Comparison of ENCODE assay signal across 8 cellular contexts in the genomic region with DNA sequence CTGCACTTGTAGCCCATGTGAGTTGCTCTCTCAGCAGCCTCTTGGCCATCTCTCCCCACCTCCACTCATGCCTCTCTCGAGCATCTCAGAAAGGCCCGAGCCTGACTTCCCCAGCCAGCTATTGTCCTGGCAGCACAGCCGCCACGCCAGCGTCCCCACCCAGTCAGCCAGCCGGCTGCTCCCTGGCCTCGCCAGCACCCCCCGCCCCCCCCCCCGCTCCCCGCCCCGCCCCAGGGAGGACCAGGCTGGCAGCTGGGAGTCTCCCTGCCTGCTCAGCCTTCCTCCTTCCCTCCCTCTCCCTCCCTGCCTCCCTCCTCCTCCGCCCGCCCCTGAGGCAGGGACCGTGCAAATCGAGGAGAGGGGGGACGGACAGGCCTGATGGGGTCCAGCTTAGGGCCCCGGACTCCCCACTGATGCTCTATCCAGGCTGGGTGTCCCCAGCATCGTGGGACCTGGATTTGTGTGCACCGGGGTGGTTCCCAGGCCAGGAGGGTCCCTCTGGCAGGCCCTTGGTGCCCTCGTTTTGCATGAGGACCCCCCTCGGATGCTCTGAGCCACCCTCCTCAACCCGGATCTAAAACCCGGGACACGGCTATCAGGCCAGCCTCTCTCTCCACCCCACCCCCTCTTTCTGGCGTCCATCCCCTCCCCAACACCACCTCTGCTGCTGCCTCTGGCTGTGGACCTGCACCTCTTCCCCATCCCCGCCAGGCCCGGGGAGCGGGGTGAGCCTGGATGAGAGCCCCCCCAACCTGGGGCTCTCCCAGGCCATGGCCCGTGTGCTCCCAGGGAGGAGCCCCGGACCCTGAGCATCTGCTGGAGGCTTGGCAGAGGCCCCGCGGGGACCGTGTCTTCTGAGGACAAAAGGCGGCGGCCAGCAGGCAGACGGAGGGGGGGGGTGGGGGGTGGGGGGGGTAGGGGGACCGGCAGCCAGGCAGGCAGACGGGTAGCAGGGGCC. TPM values are rescaled to one million over a fixed set of nuclear protein-coding genes. Genes with fewer than 3 reads are reported as not detected.
DNase-seq lines count a peak whose midpoint lies in the region; ATAC-seq, FAIRE-seq and TF ChIP-seq lines count a peak whose summit lies in the region.

TSS of gene GPR173 (plus strand) at position 621 of the 958 bp plus-strand sequence. CDS start 27,833 bp downstream, outside the sequence.

- H3K4me3 ChIP-seq in coronary artery (peak within 1 kb of the TSS; percentile 75), HepG2 (replicated peaks in 1 of 3; ENCODE audit: insufficient read depth in 1 of 3, low read depth in 2 of 3, low read length in 3 of 3) (peak within 1 kb of the TSS in 2 of 3 experiments; percentile 16 to 23; a peak in 2 of 6 replicates)

- no peak within 1 kb of the TSS for H3K4me2 ChIP-seq in HepG2 (ENCODE audit: low read depth, low read length)

- no TSS peak for BruUV-seq in HepG2 (replicated peaks; lab: Mats Ljungman, UMichigan)

- H3K9ac ChIP-seq in HepG2 (ENCODE audit: insufficient read depth, low read depth, low read length): no peak within 1 kb of the TSS

- TF ChIP-seq CTCF in coronary artery (IDR thresholded peaks at IDR 0.05): no peak
- no peak for TF ChIP-seq CTCF in HepG2 (CRISPR knock-in tag; IDR thresholded peaks at IDR 0.05)

- H3K79me2 ChIP-seq in HepG2 (ENCODE audit: insufficient read depth, low read length): no peaks in the 10 kb centered on the region

- TF ChIP-seq POLR2A in HepG2 (IDR thresholded peaks at IDR 0.05; ENCODE audit: insufficient read depth in 1 of 2, low read depth in 2 of 2, low read length in 2 of 2): no peak

- 0% methylated on average over 4 of the region's 38 CpGs for WGBS in HepG2 (ENCODE audit: low lambda C conversion rate)

- CTCF ChIA-PET in HepG2 (lab: Yijun Ruan, JAX; ENCODE audit: low intra/inter-chr PET ratio, low total read pairs): no interaction called here

- POLR2A ChIA-PET in HepG2 (lab: Yijun Ruan, JAX): no interaction called here

- TF ChIP-seq EP300 in HepG2 (IDR thresholded peaks at IDR 0.05; ENCODE audit: low read depth in 2 of 2, low read length in 2 of 2): no peak
- TF ChIP-seq EP300 in HepG2 (CRISPR knock-in tag; IDR thresholded peaks at IDR 0.05; ENCODE audit: borderline replicate concordance): no peak

- DNase-seq in DMS79 (lab: John Stamatoyannopoulos, UW) (peak; percentile 35), NCI-H446 treated with DMSO at 0.1 percent for 48 hours (lab: John Stamatoyannopoulos, UW) (peak; percentile 37), coronary artery (ENCODE audit: low spot score) (peak; percentile 86), HepG2 (ENCODE audit: low spot score) (no peak), superior temporal gyrus (ENCODE audit: extremely low spot score) (peak; percentile 64), HuH-7 (ENCODE audit: low spot score) (no peak)
- DNase-seq in activated T-helper 2 cell treated with anti-CD3 and anti-CD28 coated beads, Interferon-gamma antibody, Interleukin-2, Interleukin-4, amounts not matched to agents 10 μg/mL and 5 μg/mL and 100 μg/mL, durations not matched to agents 14 hours and 24 hours and 36 hours (ENCODE audit: low spot score): no peak

- peaks cover 14% of the 10 kb centered on the region for H3K27me3 Mint-ChIP-seq in activated T-helper 2 cell treated with anti-CD3 and anti-CD28 coated beads, Interferon-gamma antibody, Interleukin-2, Interleukin-4, amounts not matched to agents 10 μg/mL and 5 μg/mL and 100 μg/mL, durations not matched to agents 14 hours and 24 hours and 36 hours (ENCODE audit: low read depth)

- H2AFZ ChIP-seq in HepG2 (ENCODE audit: low read length): no peak within 1 kb of the TSS

- no peaks in the 10 kb centered on the region for H3K36me3 ChIP-seq in HepG2 (replicated peaks in 1 of 2; ENCODE audit: control insufficient read depth in 1 of 2, insufficient read depth in 2 of 2, low read length in 2 of 2)

- no peaks in the 10 kb centered on the region for H3K9me3 Mint-ChIP-seq in activated T-helper 2 cell treated with anti-CD3 and anti-CD28 coated beads, Interferon-gamma antibody, Interleukin-2, Interleukin-4, amounts not matched to agents 10 μg/mL and 5 μg/mL and 100 μg/mL, durations not matched to agents 14 hours and 24 hours and 36 hours

- H3K4me3 Mint-ChIP-seq in activated T-helper 2 cell treated with anti-CD3 and anti-CD28 coated beads, Interferon-gamma antibody, Interleukin-2, Interleukin-4, amounts not matched to agents 10 μg/mL and 5 μg/mL and 100 μg/mL, durations not matched to agents 14 hours and 24 hours and 36 hours (ENCODE audit: low read depth): no peak within 1 kb of the TSS

- H3K27me3 ChIP-seq in HepG2 (ENCODE audit: control insufficient read depth in 1 of 2, insufficient read depth in 2 of 2, low read length in 2 of 2): no peaks in the 10 kb centered on the region

- no peak within 1 kb of the TSS for H3K27ac Mint-ChIP-seq in activated T-helper 2 cell treated with anti-CD3 and anti-CD28 coated beads, Interferon-gamma antibody, Interleukin-2, Interleukin-4, amounts not matched to agents 10 μg/mL and 5 μg/mL and 100 μg/mL, durations not matched to agents 14 hours and 24 hours and 36 hours

- H3K9me3 ChIP-seq in HepG2 (ENCODE audit: low read length): no peaks in the 10 kb centered on the region

- no peaks in the 10 kb centered on the region for H3K4me1 ChIP-seq in HepG2 (ENCODE audit: insufficient read depth, low read length)

- no peak for TF ChIP-seq RAD21 in HepG2 (CRISPR knock-in tag; IDR thresholded peaks at IDR 0.05)

- H3K36me3 Mint-ChIP-seq in activated T-helper 2 cell treated with anti-CD3 and anti-CD28 coated beads, Interferon-gamma antibody, Interleukin-2, Interleukin-4, amounts not matched to agents 10 μg/mL and 5 μg/mL and 100 μg/mL, durations not matched to agents 14 hours and 24 hours and 36 hours (ENCODE audit: low read depth): no peaks in the 10 kb centered on the region

- H3K27ac ChIP-seq in coronary artery (peak within 1 kb of the TSS; percentile 20 to 76), HepG2 (ENCODE audit: extremely low read length, insufficient read depth, low read length) (no peak within 1 kb of the TSS)

- no peaks in the 10 kb centered on the region for H3K4me1 Mint-ChIP-seq in activated T-helper 2 cell treated with anti-CD3 and anti-CD28 coated beads, Interferon-gamma antibody, Interleukin-2, Interleukin-4, amounts not matched to agents 10 μg/mL and 5 μg/mL and 100 μg/mL, durations not matched to agents 14 hours and 24 hours and 36 hours (ENCODE audit: low read depth)

- no peak for FAIRE-seq in HepG2 (lab: Jason Lieb, UNC)

- in situ Hi-C loops in HepG2 (cut with HindIII; ENCODE audit: extremely low pct_ligation_motif_present, low pct_unique_long_range_greater_than_20kb): no loop called here

- ATAC-seq in HepG2: no peak
- no peak for ATAC-seq in HG03442 (IDR thresholded peaks at IDR 0.05; ENCODE audit: unreplicated experiment)

- no peaks in the 10 kb centered on the region for H4K20me1 ChIP-seq in HepG2 (ENCODE audit: insufficient read depth, low read length)

- intact Hi-C loops in HepG2 (cut with micrococcal nuclease; ENCODE audit: unreplicated experiment): loop anchor here (2.0 kb wide), 1 partner anchor 52 kb away; no protein-coding TSS in a partner anchor
- intact Hi-C loops in activated T-helper 2 cell treated with anti-CD3 and anti-CD28 coated beads, Interferon-gamma antibody, Interleukin-2, Interleukin-4, amounts not matched to agents 10 μg/mL and 5 μg/mL and 100 μg/mL, durations not matched to agents 14 hours and 24 hours and 36 hours (cut with micrococcal nuclease): no loop called here

TF ChIP-seq in HepG2, 621 proteins besides CTCF, POLR2A, EP300 and RAD21 (continues in another document):
- peak; percentile 32; the same call in 1 of the 2 replicates for TF ChIP-seq GABPB1 (CRISPR knock-in tag; IDR thresholded peaks at IDR 0.05)
- 0 out of 2 replicates have a peak, but pooled peaks have one; percentile 15 for TF ChIP-seq ZNF263 (CRISPR knock-in tag; IDR thresholded peaks at IDR 0.05)
- TF ChIP-seq ZNF205 (CRISPR knock-in tag; IDR thresholded peaks at IDR 0.05): no peak

RNA-seq across cellular contexts. Expression of gene GPR173, which starts in this region (rescaled TPM):
- not detected in 2 replicates for total RNA-seq in HepG2 (2016; rRNA removed; fragmentation: Illumina TruSeq; extraction: Trizol)
- not detected in 2 replicates for total RNA-seq in HepG2 (2016; cell fraction: cytosol; rRNA removed; fragmentation: Illumina TruSeq; extraction: Trizol; ENCODE audit: low read depth)
- 0.06 TPM in 1 of 2 replicates, not detected in the other for total RNA-seq in HepG2 (2016; cell fraction: insoluble cytoplasmic fraction; rRNA removed; fragmentation: Illumina TruSeq; extraction: Trizol)
- total RNA-seq in HepG2 (2016; cell fraction: membrane; rRNA removed; fragmentation: Illumina TruSeq; extraction: Trizol): 0.03 TPM in 1 of 2 replicates, not detected in the other
- not detected in 2 replicates for total RNA-seq in HepG2 (2016; cell fraction: nucleus; rRNA removed; fragmentation: Illumina TruSeq; extraction: Trizol)
- 0.04 and 0.10 TPM in 2 replicates for polyA plus RNA-seq in HepG2 (2011; rRNA removed)
- polyA plus RNA-seq in HepG2 (2011; cell fraction: cytosol; rRNA removed): 0.03 and 0.05 TPM in 2 replicates
- 0.28 and 0.32 TPM in 2 replicates for polyA plus RNA-seq in HepG2 (2011; cell fraction: nucleus; rRNA removed)
- polyA plus RNA-seq in HepG2 (2012): 0.07 and 0.30 TPM in 2 replicates
- not detected in 2 replicates for polyA plus RNA-seq in HepG2 (2016; cell fraction: cytosol; fragmentation: Illumina TruSeq; extraction: Trizol; ENCODE audit: low read depth)
- polyA plus RNA-seq in HepG2 (2016; cell fraction: insoluble cytoplasmic fraction; fragmentation: Illumina TruSeq; extraction: Trizol; ENCODE audit: low read depth): 0.05 TPM in 1 of 2 replicates, not detected in the other
- not detected in 2 replicates for polyA plus RNA-seq in HepG2 (2016; cell fraction: membrane; fragmentation: Illumina TruSeq; extraction: Trizol; ENCODE audit: low read depth)
- polyA plus RNA-seq in HepG2 (2016; cell fraction: nucleus; fragmentation: Illumina TruSeq; extraction: Trizol; ENCODE audit: insufficient read depth, low read depth): 0.13 and 0.23 TPM in 2 replicates
- 0.28 and 1.3 TPM in 2 replicates for polyA minus RNA-seq in HepG2 (2011; rRNA and poly(A)+ RNA removed; ENCODE audit: low replicate concordance)
- not detected in 2 replicates for polyA minus RNA-seq in HepG2 (2011; cell fraction: cytosol; rRNA and poly(A)+ RNA removed)
- 0.12 TPM in 1 of 2 replicates, not detected in the other for polyA minus RNA-seq in HepG2 (2011; cell fraction: nucleus; rRNA and poly(A)+ RNA removed)
- not detected in 2 replicates for total RNA-seq in activated T-helper 2 cell treated with anti-CD3 and anti-CD28 coated beads, Interferon-gamma antibody, Interleukin-2, Interleukin-4, amounts not matched to agents 10 μg/mL and 5 μg/mL and 100 μg/mL, durations not matched to agents 14 hours and 24 hours and 36 hours

Comparison
In these comparisons a context has a peak if more than half of its experiments do, and no peak if none do; other contexts are left out.
1. DNase-seq: peak in DMS79 (single experiment), NCI-H446 treated with DMSO at 0.1 percent for 48 hours (single experiment), coronary artery (single experiment) and superior temporal gyrus (single experiment); none in HepG2 (single experiment), HuH-7 (single experiment) and activated T-helper 2 cell treated with anti-CD3 and anti-CD28 coated beads, Interferon-gamma antibody, Interleukin-2, Interleukin-4, amounts not matched to agents 10 μg/mL and 5 μg/mL and 100 μg/mL, durations not matched to agents 14 hours and 24 hours and 36 hours (single experiment).